ENCODE assay signal across 1 cellular context in the genomic region with DNA sequence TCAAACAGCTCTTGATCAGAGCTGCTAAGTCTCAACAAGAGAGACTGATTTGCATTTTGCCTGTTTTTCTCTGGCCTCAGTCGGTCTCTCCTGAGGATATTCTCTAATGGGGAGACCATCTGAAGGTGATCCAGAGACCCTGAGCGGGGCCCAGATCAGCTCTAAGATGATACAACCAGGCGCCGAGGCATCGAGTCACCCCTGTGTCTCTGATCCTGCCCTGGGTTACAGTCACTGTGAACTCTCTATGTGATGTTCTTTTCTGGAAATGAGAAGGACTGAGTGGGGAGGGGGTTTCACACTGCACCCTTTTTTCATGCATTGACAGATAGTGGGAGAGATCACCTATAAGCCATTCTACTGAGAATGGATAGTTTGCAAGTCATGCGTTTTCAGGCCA.
TF ChIP-seq lines count a peak whose summit lies in the region.

No MANE protein-coding gene starts in this region.

TF ChIP-seq in GM23338, 12 proteins besides CTCF, POLR2A, EP300 and RAD21 (continued from another document):
- TF ChIP-seq, protein P1, sequence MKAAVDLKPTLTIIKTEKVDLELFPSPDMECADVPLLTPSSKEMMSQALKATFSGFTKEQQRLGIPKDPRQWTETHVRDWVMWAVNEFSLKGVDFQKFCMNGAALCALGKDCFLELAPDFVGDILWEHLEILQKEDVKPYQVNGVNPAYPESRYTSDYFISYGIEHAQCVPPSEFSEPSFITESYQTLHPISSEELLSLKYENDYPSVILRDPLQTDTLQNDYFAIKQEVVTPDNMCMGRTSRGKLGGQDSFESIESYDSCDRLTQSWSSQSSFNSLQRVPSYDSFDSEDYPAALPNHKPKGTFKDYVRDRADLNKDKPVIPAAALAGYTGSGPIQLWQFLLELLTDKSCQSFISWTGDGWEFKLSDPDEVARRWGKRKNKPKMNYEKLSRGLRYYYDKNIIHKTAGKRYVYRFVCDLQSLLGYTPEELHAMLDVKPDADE (IDR thresholded peaks at IDR 0.05), result no peak
- TF ChIP-seq POLR2AphosphoS5 (IDR thresholded peaks at IDR 0.05; ENCODE audit: low read depth) (no peak), EZH2phosphoT487 (IDR thresholded peaks at IDR 0.05; ENCODE audit: unreplicated experiment) (no peak), EZH2 (IDR thresholded peaks at IDR 0.05; ENCODE audit: low read depth, unreplicated experiment) (no peak), STAT1 (IDR thresholded peaks at IDR 0.05; ENCODE audit: unreplicated experiment) (no peak), JUNB (IDR thresholded peaks at IDR 0.05; ENCODE audit: unreplicated experiment) (no peak), CREB1 (CRISPR knock-in tag; IDR thresholded peaks at IDR 0.05; ENCODE audit: low read depth) (no peak), NANOG (IDR thresholded peaks at IDR 0.05; ENCODE audit: borderline replicate concordance) (no peak), ZNF114 (CRISPR knock-in tag; IDR thresholded peaks at IDR 0.05) (no peak)
- TF ChIP-seq, protein P2, sequence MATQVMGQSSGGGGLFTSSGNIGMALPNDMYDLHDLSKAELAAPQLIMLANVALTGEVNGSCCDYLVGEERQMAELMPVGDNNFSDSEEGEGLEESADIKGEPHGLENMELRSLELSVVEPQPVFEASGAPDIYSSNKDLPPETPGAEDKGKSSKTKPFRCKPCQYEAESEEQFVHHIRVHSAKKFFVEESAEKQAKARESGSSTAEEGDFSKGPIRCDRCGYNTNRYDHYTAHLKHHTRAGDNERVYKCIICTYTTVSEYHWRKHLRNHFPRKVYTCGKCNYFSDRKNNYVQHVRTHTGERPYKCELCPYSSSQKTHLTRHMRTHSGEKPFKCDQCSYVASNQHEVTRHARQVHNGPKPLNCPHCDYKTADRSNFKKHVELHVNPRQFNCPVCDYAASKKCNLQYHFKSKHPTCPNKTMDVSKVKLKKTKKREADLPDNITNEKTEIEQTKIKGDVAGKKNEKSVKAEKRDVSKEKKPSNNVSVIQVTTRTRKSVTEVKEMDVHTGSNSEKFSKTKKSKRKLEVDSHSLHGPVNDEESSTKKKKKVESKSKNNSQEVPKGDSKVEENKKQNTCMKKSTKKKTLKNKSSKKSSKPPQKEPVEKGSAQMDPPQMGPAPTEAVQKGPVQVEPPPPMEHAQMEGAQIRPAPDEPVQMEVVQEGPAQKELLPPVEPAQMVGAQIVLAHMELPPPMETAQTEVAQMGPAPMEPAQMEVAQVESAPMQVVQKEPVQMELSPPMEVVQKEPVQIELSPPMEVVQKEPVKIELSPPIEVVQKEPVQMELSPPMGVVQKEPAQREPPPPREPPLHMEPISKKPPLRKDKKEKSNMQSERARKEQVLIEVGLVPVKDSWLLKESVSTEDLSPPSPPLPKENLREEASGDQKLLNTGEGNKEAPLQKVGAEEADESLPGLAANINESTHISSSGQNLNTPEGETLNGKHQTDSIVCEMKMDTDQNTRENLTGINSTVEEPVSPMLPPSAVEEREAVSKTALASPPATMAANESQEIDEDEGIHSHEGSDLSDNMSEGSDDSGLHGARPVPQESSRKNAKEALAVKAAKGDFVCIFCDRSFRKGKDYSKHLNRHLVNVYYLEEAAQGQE (IDR thresholded peaks at IDR 0.05; ENCODE audit: unreplicated experiment), result no peak
- TF ChIP-seq, protein P3, sequence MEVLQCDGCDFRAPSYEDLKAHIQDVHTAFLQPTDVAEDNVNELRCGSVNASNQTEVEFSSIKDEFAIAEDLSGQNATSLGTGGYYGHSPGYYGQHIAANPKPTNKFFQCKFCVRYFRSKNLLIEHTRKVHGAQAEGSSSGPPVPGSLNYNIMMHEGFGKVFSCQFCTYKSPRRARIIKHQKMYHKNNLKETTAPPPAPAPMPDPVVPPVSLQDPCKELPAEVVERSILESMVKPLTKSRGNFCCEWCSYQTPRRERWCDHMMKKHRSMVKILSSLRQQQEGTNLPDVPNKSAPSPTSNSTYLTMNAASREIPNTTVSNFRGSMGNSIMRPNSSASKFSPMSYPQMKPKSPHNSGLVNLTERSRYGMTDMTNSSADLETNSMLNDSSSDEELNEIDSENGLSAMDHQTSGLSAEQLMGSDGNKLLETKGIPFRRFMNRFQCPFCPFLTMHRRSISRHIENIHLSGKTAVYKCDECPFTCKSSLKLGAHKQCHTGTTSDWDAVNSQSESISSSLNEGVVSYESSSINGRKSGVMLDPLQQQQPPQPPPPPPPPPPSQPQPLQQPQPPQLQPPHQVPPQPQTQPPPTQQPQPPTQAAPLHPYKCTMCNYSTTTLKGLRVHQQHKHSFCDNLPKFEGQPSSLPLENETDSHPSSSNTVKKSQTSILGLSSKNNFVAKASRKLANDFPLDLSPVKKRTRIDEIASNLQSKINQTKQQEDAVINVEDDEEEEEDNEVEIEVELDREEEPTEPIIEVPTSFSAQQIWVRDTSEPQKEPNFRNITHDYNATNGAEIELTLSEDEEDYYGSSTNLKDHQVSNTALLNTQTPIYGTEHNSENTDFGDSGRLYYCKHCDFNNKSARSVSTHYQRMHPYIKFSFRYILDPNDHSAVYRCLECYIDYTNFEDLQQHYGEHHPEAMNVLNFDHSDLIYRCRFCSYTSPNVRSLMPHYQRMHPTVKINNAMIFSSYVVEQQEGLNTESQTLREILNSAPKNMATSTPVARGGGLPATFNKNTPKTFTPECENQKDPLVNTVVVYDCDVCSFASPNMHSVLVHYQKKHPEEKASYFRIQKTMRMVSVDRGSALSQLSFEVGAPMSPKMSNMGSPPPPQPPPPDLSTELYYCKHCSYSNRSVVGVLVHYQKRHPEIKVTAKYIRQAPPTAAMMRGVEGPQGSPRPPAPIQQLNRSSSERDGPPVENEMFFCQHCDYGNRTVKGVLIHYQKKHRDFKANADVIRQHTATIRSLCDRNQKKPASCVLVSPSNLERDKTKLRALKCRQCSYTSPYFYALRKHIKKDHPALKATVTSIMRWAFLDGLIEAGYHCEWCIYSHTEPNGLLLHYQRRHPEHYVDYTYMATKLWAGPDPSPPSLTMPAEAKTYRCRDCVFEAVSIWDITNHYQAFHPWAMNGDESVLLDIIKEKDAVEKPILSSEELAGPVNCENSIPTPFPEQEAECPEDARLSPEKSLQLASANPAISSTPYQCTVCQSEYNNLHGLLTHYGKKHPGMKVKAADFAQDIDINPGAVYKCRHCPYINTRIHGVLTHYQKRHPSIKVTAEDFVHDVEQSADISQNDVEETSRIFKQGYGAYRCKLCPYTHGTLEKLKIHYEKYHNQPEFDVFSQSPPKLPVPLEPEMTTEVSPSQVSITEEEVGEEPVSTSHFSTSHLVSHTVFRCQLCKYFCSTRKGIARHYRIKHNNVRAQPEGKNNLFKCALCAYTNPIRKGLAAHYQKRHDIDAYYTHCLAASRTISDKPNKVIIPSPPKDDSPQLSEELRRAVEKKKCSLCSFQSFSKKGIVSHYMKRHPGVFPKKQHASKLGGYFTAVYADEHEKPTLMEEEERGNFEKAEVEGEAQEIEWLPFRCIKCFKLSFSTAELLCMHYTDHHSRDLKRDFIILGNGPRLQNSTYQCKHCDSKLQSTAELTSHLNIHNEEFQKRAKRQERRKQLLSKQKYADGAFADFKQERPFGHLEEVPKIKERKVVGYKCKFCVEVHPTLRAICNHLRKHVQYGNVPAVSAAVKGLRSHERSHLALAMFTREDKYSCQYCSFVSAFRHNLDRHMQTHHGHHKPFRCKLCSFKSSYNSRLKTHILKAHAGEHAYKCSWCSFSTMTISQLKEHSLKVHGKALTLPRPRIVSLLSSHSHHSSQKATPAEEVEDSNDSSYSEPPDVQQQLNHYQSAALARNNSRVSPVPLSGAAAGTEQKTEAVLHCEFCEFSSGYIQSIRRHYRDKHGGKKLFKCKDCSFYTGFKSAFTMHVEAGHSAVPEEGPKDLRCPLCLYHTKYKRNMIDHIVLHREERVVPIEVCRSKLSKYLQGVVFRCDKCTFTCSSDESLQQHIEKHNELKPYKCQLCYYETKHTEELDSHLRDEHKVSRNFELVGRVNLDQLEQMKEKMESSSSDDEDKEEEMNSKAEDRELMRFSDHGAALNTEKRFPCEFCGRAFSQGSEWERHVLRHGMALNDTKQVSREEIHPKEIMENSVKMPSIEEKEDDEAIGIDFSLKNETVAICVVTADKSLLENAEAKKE (CRISPR knock-in tag; IDR thresholded peaks at IDR 0.05), result no peak
